In genomic region chr15:78979456-78980320, GRCh38 we compare ENCODE assay signal across 8 cellular contexts. TPM values are rescaled to one million over a fixed set of nuclear protein-coding genes. Genes with fewer than 3 reads are reported as not detected.
DNase-seq lines count a peak whose midpoint lies in the region; TF ChIP-seq lines count a peak whose summit lies in the region.

No MANE protein-coding gene starts in this region.

- H3K27ac Mint-ChIP-seq in glutamatergic neuron (ENCODE audit: unreplicated experiment) = peak overlapping the region; percentile 48

- peaks cover 6% of the 10 kb centered on the region for H3K9me3 Mint-ChIP-seq in glutamatergic neuron (ENCODE audit: unreplicated experiment)

- peaks cover 10% of the 10 kb centered on the region for H3K4me1 Mint-ChIP-seq in glutamatergic neuron (ENCODE audit: low read depth, unreplicated experiment)

- no peaks in the 10 kb centered on the region for H3K9me3 ChIP-seq in prostate gland

- peaks cover 9% of the 10 kb centered on the region for H3K36me3 Mint-ChIP-seq in glutamatergic neuron (ENCODE audit: unreplicated experiment)

- H3K36me3 ChIP-seq in prostate gland = no peaks in the 10 kb centered on the region

- TF ChIP-seq POLR2A in prostate gland (IDR thresholded peaks at IDR 0.05) = no peak

- no peaks in the 10 kb centered on the region for H3K27me3 ChIP-seq in prostate gland (replicated peaks; ENCODE audit: insufficient read depth)

- intact Hi-C loops in prostate gland (cut with DNase I) = loop anchor here (2.0 kb wide), 1 partner anchor 69 kb away; no protein-coding TSS in a partner anchor

- H3K27me3 Mint-ChIP-seq in glutamatergic neuron (ENCODE audit: unreplicated experiment) = peaks cover 7% of the 10 kb centered on the region

- 58% methylated on average over 17 of the region's 17 CpGs for WGBS in prostate gland

- no peaks in the 10 kb centered on the region for H3K4me1 ChIP-seq in prostate gland (replicated peaks)

- H3K4me3 Mint-ChIP-seq in glutamatergic neuron (ENCODE audit: unreplicated experiment) = no peak overlapping the region

- H3K27ac ChIP-seq in prostate gland = no peak overlapping the region

- TF ChIP-seq CTCF in GM20000 (IDR thresholded peaks at IDR 0.05; ENCODE audit: extremely low read depth, missing control alignments) (peak; percentile 56), glutamatergic neuron (IDR thresholded peaks at IDR 0.05; ENCODE audit: partially characterized antibody, unreplicated experiment) (peak; percentile 92), prostate gland (IDR thresholded peaks at IDR 0.05) (peak; percentile 64 to 90 (median 88))

- DNase-seq in C1 segment of cervical spinal cord (lab: John Stamatoyannopoulos, UW) (peak in 12 of 14 donors; percentile 15 to 75 (median 32)), GM20000 (ENCODE audit: low spot score) (peak; percentile 49), NCI-H510A (lab: John Stamatoyannopoulos, UW) (peak; percentile 38), glutamatergic neuron (peak; percentile 64), prostate gland (ENCODE audit: low spot score) (peak; percentile 88), NOMO-1 treated with DMSO at 0.1 percent for 48 hours (lab: John Stamatoyannopoulos, UW; ENCODE audit: unreplicated experiment) (no peak), T1000 (lab: John Stamatoyannopoulos, UW) (no peak)
- peak; percentile 48 to 49 for DNase-seq in activated T-cell treated with anti-CD3 and anti-CD28 coated beads, Interleukin-2, amount 50 U/mL, for 48 hours

- H3K4me3 ChIP-seq in prostate gland = no peak overlapping the region

RNA-seq across cellular contexts. Expression of gene CTSH, which starts 34.8 kb away (rescaled TPM):
- total RNA-seq in glutamatergic neuron (ENCODE audit: unreplicated experiment) (not detected), prostate gland (100 to 1,000 TPM; 257 to 415 TPM)

Comparison
In these comparisons a context has a peak if more than half of its experiments do, and no peak if none do; other contexts are left out.
1. DNase-seq: peak in C1 segment of cervical spinal cord (12 of 14), GM20000 (single experiment), NCI-H510A (single experiment), activated T-cell treated with anti-CD3 and anti-CD28 coated beads, Interleukin-2, amount 50 U/mL, for 48 hours (2 of 2), glutamatergic neuron (single experiment) and prostate gland (single experiment); none in NOMO-1 treated with DMSO at 0.1 percent for 48 hours (single experiment) and T1000 (single experiment).
2. RNA of gene CTSH, which starts 34.8 kb away (total RNA-seq): 257 to 415 TPM in prostate gland; not detected in glutamatergic neuron (single experiment); every median in the first group is over 100 times any median in the second.
3. Peak in every context shown above with its lines, with median percentiles within 50 percentile points of each other: CTCF ChIP-seq.